Comparison of ENCODE assay signal across 10 cellular contexts in the genomic region with DNA sequence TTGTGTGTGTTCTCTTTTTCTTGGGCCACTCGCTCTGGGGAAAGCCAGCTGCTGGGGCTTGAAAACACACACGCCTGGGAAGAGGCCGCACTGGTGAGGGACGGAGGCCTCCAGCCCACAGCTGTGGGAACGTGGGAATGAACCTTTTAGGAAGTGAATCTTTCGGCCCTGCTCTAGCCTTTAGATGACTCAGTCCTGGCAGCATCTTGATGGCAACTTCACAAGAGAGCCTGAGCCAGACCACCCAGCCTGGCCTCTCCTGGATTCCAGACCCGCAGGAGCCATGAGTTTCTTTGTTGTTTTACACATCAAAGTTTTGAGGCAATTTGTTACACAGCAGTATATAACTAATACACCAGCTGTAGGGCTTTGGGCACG. TPM values are rescaled to one million over a fixed set of nuclear protein-coding genes. Genes with fewer than 3 reads are reported as not detected.
DNase-seq lines count a peak whose midpoint lies in the region; ATAC-seq and TF ChIP-seq lines count a peak whose summit lies in the region.
"Had no signal": no experiment of that assay in that cellular context is flagged by ENCODE, and none has a peak within 500 bp of the region (broad histone marks: within the 10 kb centered on the region; RNA-seq: fewer than 3 reads in every experiment).

No MANE protein-coding gene starts in this region.

- H3K36me3 ChIP-seq in Peyer's patch (peaks cover 0 to 4% (median 0%) of the 10 kb centered on the region in 3 donors), gastroesophageal sphincter (peaks cover 0 to 4% of the 10 kb centered on the region in 2 donors), spleen (peaks cover 0 to 14% (median 0%) of the 10 kb centered on the region in 6 donors)

- intact Hi-C loops in spleen (cut with DNase I; ENCODE audit: low total_unique reads): no loop called here

- no peak for TF ChIP-seq CTCF in Peyer's patch (IDR thresholded peaks at IDR 0.05)
- TF ChIP-seq CTCF in gastroesophageal sphincter (IDR thresholded peaks at IDR 0.05): no peak
- TF ChIP-seq CTCF in spleen (IDR thresholded peaks at IDR 0.05 in 8 of 11, conservative IDR thresholded peaks at IDR 0.05 in 3 of 11): no peak

- no peak for ATAC-seq in gastroesophageal sphincter
- no peak for ATAC-seq in GM19397 (IDR thresholded peaks at IDR 0.05; ENCODE audit: unreplicated experiment)
- no peak for ATAC-seq in left lobe of liver
- no peak for ATAC-seq in HG02981 (IDR thresholded peaks at IDR 0.05; ENCODE audit: unreplicated experiment)

- H3K27me3 ChIP-seq in Peyer's patch (no peaks in the 10 kb centered on the region), gastroesophageal sphincter (no peaks in the 10 kb centered on the region), spleen (replicated peaks in 1 of 7) (no peaks in the 10 kb centered on the region)

- H3K9me3 ChIP-seq in Peyer's patch: no peaks in the 10 kb centered on the region
- no peaks in the 10 kb centered on the region for H3K9me3 ChIP-seq in gastroesophageal sphincter
- no peaks in the 10 kb centered on the region for H3K9me3 ChIP-seq in spleen

- peaks cover 4 to 40% (median 17%) of the 10 kb centered on the region in 4 donors for H3K4me1 ChIP-seq in Peyer's patch
- H3K4me1 ChIP-seq in gastroesophageal sphincter: peaks cover 0 to 58% (median 20%) of the 10 kb centered on the region in 3 donors
- peaks cover 27 to 69% (median 59%) of the 10 kb centered on the region in 6 donors for H3K4me1 ChIP-seq in spleen

- peak; percentile 74 for DNase-seq in EH (ENCODE audit: low read depth)
- peak in 2 of 3 donors; percentile 50 to 59 for DNase-seq in Peyer's patch
- peak; percentile 78 for DNase-seq in spleen
- no peak for DNase-seq in left lobe of liver (ENCODE audit: low spot score)
- no peak for DNase-seq in stimulated activated CD4-positive, alpha-beta T cell treated with anti-CD3 and anti-CD28 coated beads, Interleukin-2, amount 100 ng/mL, for 24 hours
- DNase-seq: NCI-H510A had no signal

- no peak for TF ChIP-seq EP300 in gastroesophageal sphincter (IDR thresholded peaks at IDR 0.05)

- H3K4me3 ChIP-seq in Peyer's patch (no peak overlapping the region), gastroesophageal sphincter (no peak overlapping the region), spleen (no peak overlapping the region)

- TF ChIP-seq POLR2A in Peyer's patch (IDR thresholded peaks at IDR 0.05) (no peak), gastroesophageal sphincter (IDR thresholded peaks at IDR 0.05) (no peak), spleen (IDR thresholded peaks at IDR 0.05) (no peak)

- H3K27ac ChIP-seq in Peyer's patch (peak overlapping the region in 3 of 4 donors; percentile 68 to 94 (median 93)), gastroesophageal sphincter (peak overlapping the region in 3 of 4 donors; percentile 61 to 88 (median 62)), spleen (peak overlapping the region in 6 of 8 donors; percentile 93 to 96 (median 94))

- WGBS in gastroesophageal sphincter (ENCODE audit: low coverage in 1 of 2), 2 donors: 30 to 58% methylated on average over 2 of the region's 8 CpGs
- 76 to 80% (median 78%) methylated on average over 8 of the region's 8 CpGs for WGBS in spleen, 5 donors

RNA-seq across cellular contexts. Expression of gene PDPK1, which starts 2.2 kb away (rescaled TPM):
- total RNA-seq in Peyer's patch (100 to 1,000 TPM in 1 of 4 donors, 10 to 100 TPM in 3; 38.8 to 128 (median 85.1) TPM), gastroesophageal sphincter (10 to 100 TPM; 30.8 to 43.1 (median 36.5) TPM), spleen (10 to 100 TPM; 39.5 to 74.5 (median 56.8) TPM), left lobe of liver (27.4 TPM)
- polyA plus RNA-seq in spleen: 10 to 100 TPM in 1 of 3 donors, 1 to 10 TPM in 2; 6.2 to 15.5 (median 6.2) TPM

RNA-seq across cellular contexts. Expression of gene CEMP1, which starts 4.4 kb away (rescaled TPM):
- total RNA-seq in Peyer's patch (10 to 100 TPM in 1 of 4 donors, 1 to 10 TPM in 1, not detected in 2; 9.4 to 11.4 TPM), gastroesophageal sphincter (under 1 TPM in 1 of 4 donors, not detected in 3; 0.40 TPM), spleen (under 1 TPM in 2 of 7 donors, not detected in 5; 0.37 to 0.97 TPM), left lobe of liver (0.20 TPM)
- 1 to 10 TPM in 1 of 3 donors, under 1 TPM in 2; 0.70 to 1.5 (median 0.74) TPM for polyA plus RNA-seq in spleen
- total RNA-seq: kidney epithelial cell had no signal

RNA-seq across cellular contexts. Expression of gene AMDHD2, which starts 15.5 kb away (rescaled TPM):
- total RNA-seq in Peyer's patch (100 to 1,000 TPM in 1 of 4 donors, 10 to 100 TPM in 3; 56.0 to 173 (median 83.8) TPM), gastroesophageal sphincter (10 to 100 TPM; 14.0 to 29.1 (median 23.4) TPM), spleen (10 to 100 TPM; 59.9 to 94.0 (median 70.9) TPM), left lobe of liver (22.2 TPM)
- 10 to 100 TPM; 37.8 to 72.0 (median 38.5) TPM for polyA plus RNA-seq in spleen

RNA-seq across cellular contexts. Expression of gene ATP6V0C, which starts 21.9 kb away (rescaled TPM):
- total RNA-seq in Peyer's patch: 100 to 1,000 TPM in 2 of 4 donors, 10 to 100 TPM in 2; 27.2 to 116 (median 101) TPM
- 10 to 100 TPM; 37.5 to 62.2 (median 50.9) TPM for total RNA-seq in gastroesophageal sphincter
- 100 to 1,000 TPM in 4 of 7 donors, 10 to 100 TPM in 3; 82.3 to 199 (median 156) TPM for total RNA-seq in spleen
- 100 to 1,000 TPM in 1 of 3 donors, 10 to 100 TPM in 2; 64.5 to 125 (median 99.7) TPM for polyA plus RNA-seq in spleen
- total RNA-seq in left lobe of liver: 87.0 TPM

Comparison
In these comparisons a context has a peak if more than half of its experiments do, and no peak if none do; other contexts are left out.
1. DNase-seq: peak in EH (single experiment), Peyer's patch (2 of 3) and spleen (single experiment); none in left lobe of liver (single experiment) and stimulated activated CD4-positive, alpha-beta T cell treated with anti-CD3 and anti-CD28 coated beads, Interleukin-2, amount 100 ng/mL, for 24 hours (0 of 2).
2. Peak in every context shown above with its lines, with median percentiles within 50 percentile points of each other: H3K27ac ChIP-seq.